12 cellular contexts compared by ENCODE assay signal in the genomic region with DNA sequence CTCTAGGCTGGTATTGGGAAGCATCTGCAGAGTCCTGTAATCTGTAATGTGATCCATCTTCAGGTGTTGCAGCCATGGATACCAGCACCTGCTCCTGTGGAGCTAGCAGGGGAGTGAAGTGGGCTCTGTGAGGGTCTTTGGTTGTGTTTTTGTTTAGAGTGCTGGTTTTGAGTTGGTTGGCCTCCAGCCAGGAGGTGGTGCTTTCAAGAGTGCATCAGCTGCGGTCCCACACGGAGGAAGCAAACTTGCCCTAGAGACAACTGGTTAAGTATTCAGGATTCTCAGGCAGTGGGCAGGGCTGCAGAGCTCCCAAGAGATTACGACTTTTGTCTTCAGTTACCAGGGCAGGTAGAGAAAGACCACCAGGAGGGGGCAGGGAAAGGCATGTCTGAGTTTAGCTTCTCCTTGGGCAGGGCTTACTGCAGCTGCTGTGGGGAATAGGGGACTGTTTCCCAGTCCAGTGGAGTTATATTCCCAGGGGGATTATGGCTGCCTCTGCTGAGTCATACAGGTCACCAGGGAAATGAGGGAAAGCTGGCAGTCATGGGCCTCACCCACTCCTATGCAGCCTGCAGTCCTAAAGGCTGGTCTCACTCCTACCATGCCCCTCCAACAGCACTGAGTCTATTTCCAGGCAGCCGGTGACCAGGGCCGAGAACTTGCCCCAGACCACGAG.
DNase-seq lines count a peak whose midpoint lies in the region; ATAC-seq and TF ChIP-seq lines count a peak whose summit lies in the region.
"Had no signal": no experiment of that assay in that cellular context is flagged by ENCODE, and none has a peak within 500 bp of the region (broad histone marks: within the 10 kb centered on the region; RNA-seq: fewer than 3 reads in every experiment).

No MANE protein-coding gene starts in this region.

- ATAC-seq in PC-3 (peak; percentile 41), GM19035 (IDR thresholded peaks at IDR 0.05; ENCODE audit: unreplicated experiment) (no peak), GM21576 (IDR thresholded peaks at IDR 0.05; ENCODE audit: unreplicated experiment) (no peak)
- ATAC-seq: heart left ventricle had no signal

- intact Hi-C loops in PC-3 (cut with micrococcal nuclease) = no loop called here

- H2AFZ ChIP-seq in PC-3 (ENCODE audit: low read length) = no peak overlapping the region
- H2AFZ ChIP-seq: parathyroid adenoma had no signal

- no peaks in the 10 kb centered on the region for H3K9me2 ChIP-seq in PC-3 (replicated peaks; ENCODE audit: low read length)

- DNase-seq in ELF-1 (ENCODE audit: low read depth, low spot score) (peak; percentile 73), NCI-H128 (lab: John Stamatoyannopoulos, UW; ENCODE audit: unreplicated experiment) (peak; percentile 78), PC-3 (peak; percentile 33), islet precursor cell (peak; percentile 46), erythroblast (lab: John Stamatoyannopoulos, UW) (no peak)
- DNase-seq: effector memory CD4-positive, alpha-beta T cell; heart left ventricle; stimulated activated CD4-positive, alpha-beta T cell treated with anti-CD3 and anti-CD28 coated beads, Interleukin-4, amount 100 ng/mL, for 4 hours; stomach had no signal

- no peak overlapping the region for H3K4me2 ChIP-seq in PC-3 (ENCODE audit: low read length)

- CTCF ChIA-PET in PC-3 (lab: Charles Lee) = no interaction called here

- TF ChIP-seq CTCF in PC-3 (conservative IDR thresholded peaks at IDR 0.05; ENCODE audit: low read depth, low read length) = no peak

- TF ChIP-seq POLR2A in erythroblast (IDR thresholded peaks at IDR 0.05; ENCODE audit: low read length) = no peak

- no peaks in the 10 kb centered on the region for H3F3A ChIP-seq in PC-3 (ENCODE audit: low read length, unreplicated experiment)

- peaks cover 21% of the 10 kb centered on the region for H3K4me1 ChIP-seq in PC-3 (ENCODE audit: insufficient read depth, low read length)
- H3K4me1 ChIP-seq: parathyroid adenoma, stomach had no signal

- no peak overlapping the region for H3K4me3 ChIP-seq in PC-3 (ENCODE audit: low read length)
- H3K4me3 ChIP-seq: heart left ventricle, stomach had no signal

- H4K20me1 ChIP-seq in PC-3 (ENCODE audit: low read length) = no peaks in the 10 kb centered on the region

- H3K9me3 ChIP-seq in PC-3 (ENCODE audit: low read length) = no peaks in the 10 kb centered on the region

- H3K27ac ChIP-seq in PC-3 (ENCODE audit: low read length) = no peak overlapping the region
- H3K27ac ChIP-seq: heart left ventricle, parathyroid adenoma, stomach had no signal

- no TSS peak for BruUV-seq in PC-3 (replicated peaks; lab: Mats Ljungman, UMichigan)

- H3K27me3 ChIP-seq in PC-3 (ENCODE audit: low read length) = no peaks in the 10 kb centered on the region
- H3K27me3 ChIP-seq: heart left ventricle, stomach had no signal

- no peak overlapping the region for H3K9ac ChIP-seq in PC-3 (ENCODE audit: low read length)
- H3K9ac ChIP-seq: parathyroid adenoma had no signal

- POLR2A ChIA-PET in PC-3 (lab: Charles Lee; ENCODE audit: unreplicated experiment) = no interaction called here

- H3K36me3 ChIP-seq in PC-3 (ENCODE audit: low read depth, low read length) = no peaks in the 10 kb centered on the region
- H3K36me3 ChIP-seq: heart left ventricle had no signal

- H3K79me2 ChIP-seq in PC-3 (ENCODE audit: low read length) = no peaks in the 10 kb centered on the region
- H3K79me2 ChIP-seq: parathyroid adenoma had no signal

Comparison
In these comparisons a context has a peak if more than half of its experiments do, and no peak if none do; other contexts are left out.
1. DNase-seq: peak in ELF-1 (single experiment), NCI-H128 (single experiment), PC-3 (single experiment) and islet precursor cell (single experiment); none in erythroblast (0 of 2).